ENCODE assay signal across 10 cellular contexts in genomic region chr20:32448306-32449056, GRCh38.
DNase-seq lines count a peak whose midpoint lies in the region; ATAC-seq lines count a peak whose summit lies in the region.
"Had no signal": no experiment of that assay in that cellular context is flagged by ENCODE, and none has a peak within 500 bp of the region (broad histone marks: within the 10 kb centered on the region; RNA-seq: fewer than 3 reads in every experiment).

No MANE protein-coding gene starts in this region.

- ATAC-seq in activated naive CD8-positive, alpha-beta T cell treated with anti-CD3 and anti-CD28 coated beads, Interleukin-2, amount 10 ng/mL, durations not matched to agents 7 days and 5 days (ENCODE audit: low read depth), result no peak
- no peak for ATAC-seq in stimulated activated naive B cell treated with anti-CD40 and anti-IgM and Interleukin-4, amounts not matched to agents 10 μg/mL and 1 μg/mL and 100 μg/mL, for 72 hours (replicated peaks)
- ATAC-seq in GM18511 (IDR thresholded peaks at IDR 0.05; ENCODE audit: unreplicated experiment), result no peak

- no peak overlapping the region for H3K4ac ChIP-seq in mesenchymal stem cell (ENCODE audit: low read depth in 1 of 2, low read length in 2 of 2)

- no peaks in the 10 kb centered on the region for H3K9me3 Mint-ChIP-seq in activated CD4-positive, alpha-beta memory T cell treated with anti-CD3 and anti-CD28 coated beads for 36 hours
- H3K9me3 Mint-ChIP-seq in activated CD4-positive, alpha-beta memory T cell treated with anti-CD3 and anti-CD28 coated beads, Interleukin-2, amount 10 ng/mL, durations not matched to agents 7 days and 5 days, result no peaks in the 10 kb centered on the region
- H3K9me3 Mint-ChIP-seq in activated naive CD8-positive, alpha-beta T cell treated with anti-CD3 and anti-CD28 coated beads, Interleukin-2, amount 10 ng/mL, durations not matched to agents 7 days and 5 days, result no peaks in the 10 kb centered on the region
- H3K9me3 Mint-ChIP-seq in stimulated activated naive B cell treated with anti-CD40 and anti-IgM and Interleukin-4, amounts not matched to agents 10 μg/mL and 1 μg/mL and 100 μg/mL, for 72 hours, result no peaks in the 10 kb centered on the region

- DNase-seq in activated CD4-positive, alpha-beta memory T cell treated with anti-CD3 and anti-CD28 coated beads for 36 hours, result no peak
- DNase-seq in activated CD4-positive, alpha-beta memory T cell treated with anti-CD3 and anti-CD28 coated beads, Interleukin-2, amount 10 ng/mL, durations not matched to agents 7 days and 5 days, result no peak
- no peak for DNase-seq in activated naive CD8-positive, alpha-beta T cell treated with anti-CD3 and anti-CD28 coated beads, Interleukin-2, amount 10 ng/mL, durations not matched to agents 7 days and 5 days
- DNase-seq in mesenchymal stem cell (no peak), NCI-H146 (lab: John Stamatoyannopoulos, UW) (no peak), COLO668 (lab: John Stamatoyannopoulos, UW; ENCODE audit: unreplicated experiment) (no peak)
- no peak for DNase-seq in stimulated activated naive B cell treated with anti-CD40 and anti-IgM and Interleukin-4, amounts not matched to agents 10 μg/mL and 1 μg/mL and 100 μg/mL, for 72 hours
- DNase-seq: DMS53, NCI-H446 treated with DMSO at 0.1 percent for 48 hours had no signal

- peak overlapping the region; percentile 32 for H4K8ac ChIP-seq in mesenchymal stem cell (ENCODE audit: low read length)

- H3K79me1 ChIP-seq in mesenchymal stem cell (replicated peaks; ENCODE audit: low read length, poor library complexity, severe bottlenecking), result peaks cover 35% of the 10 kb centered on the region

- H3K4me3 Mint-ChIP-seq in activated CD4-positive, alpha-beta memory T cell treated with anti-CD3 and anti-CD28 coated beads for 36 hours, result no peak overlapping the region
- no peak overlapping the region for H3K4me3 Mint-ChIP-seq in activated CD4-positive, alpha-beta memory T cell treated with anti-CD3 and anti-CD28 coated beads, Interleukin-2, amount 10 ng/mL, durations not matched to agents 7 days and 5 days
- no peak overlapping the region for H3K4me3 Mint-ChIP-seq in activated naive CD8-positive, alpha-beta T cell treated with anti-CD3 and anti-CD28 coated beads, Interleukin-2, amount 10 ng/mL, durations not matched to agents 7 days and 5 days
- H3K4me3 Mint-ChIP-seq in stimulated activated naive B cell treated with anti-CD40 and anti-IgM and Interleukin-4, amounts not matched to agents 10 μg/mL and 1 μg/mL and 100 μg/mL, for 72 hours, result no peak overlapping the region

- 92% methylated on average over 13 of the region's 13 CpGs for WGBS in mesenchymal stem cell

- intact Hi-C loops in activated CD4-positive, alpha-beta memory T cell treated with anti-CD3 and anti-CD28 coated beads for 36 hours (cut with micrococcal nuclease), result no loop called here

- H2BK120ac ChIP-seq in mesenchymal stem cell (ENCODE audit: low read depth, low read length), result no peak overlapping the region

- no peak overlapping the region for H2AFZ ChIP-seq in mesenchymal stem cell (ENCODE audit: low read depth, low read length)

- no peak overlapping the region for H3K4me2 ChIP-seq in mesenchymal stem cell (ENCODE audit: low read length, poor library complexity, severe bottlenecking)

- POLR2A ChIA-PET in activated CD4-positive, alpha-beta memory T cell treated with anti-CD3 and anti-CD28 coated beads for 36 hours (lab: Charles Lee), result interaction anchor here (0.7 kb wide), 1 partner anchor 115 kb away, joined by 3 read pairs; no protein-coding TSS in a partner anchor
- POLR2A ChIA-PET in activated CD4-positive, alpha-beta memory T cell treated with anti-CD3 and anti-CD28 coated beads, Interleukin-2, amount 10 ng/mL, durations not matched to agents 7 days and 5 days (lab: Charles Lee), result interaction anchor here (1.0 kb wide), 1 partner anchor 8 kb away, joined by 3 read pairs; no protein-coding TSS in a partner anchor
- POLR2A ChIA-PET in activated naive CD8-positive, alpha-beta T cell treated with anti-CD3 and anti-CD28 coated beads, Interleukin-2, amount 10 ng/mL, durations not matched to agents 7 days and 5 days (lab: Charles Lee), result interaction anchor here (1.2 kb wide), 1 partner anchor 12 kb away, joined by 4 read pairs; no protein-coding TSS in a partner anchor

- peaks cover 9% of the 10 kb centered on the region for H3K4me1 Mint-ChIP-seq in activated CD4-positive, alpha-beta memory T cell treated with anti-CD3 and anti-CD28 coated beads for 36 hours (ENCODE audit: low read depth)
- peaks cover 7% of the 10 kb centered on the region for H3K4me1 Mint-ChIP-seq in activated CD4-positive, alpha-beta memory T cell treated with anti-CD3 and anti-CD28 coated beads, Interleukin-2, amount 10 ng/mL, durations not matched to agents 7 days and 5 days
- H3K4me1 Mint-ChIP-seq in activated naive CD8-positive, alpha-beta T cell treated with anti-CD3 and anti-CD28 coated beads, Interleukin-2, amount 10 ng/mL, durations not matched to agents 7 days and 5 days, result peaks cover 10% of the 10 kb centered on the region
- H3K4me1 Mint-ChIP-seq in stimulated activated naive B cell treated with anti-CD40 and anti-IgM and Interleukin-4, amounts not matched to agents 10 μg/mL and 1 μg/mL and 100 μg/mL, for 72 hours, result peaks cover 28 to 30% of the 10 kb centered on the region in 2 donors

- peaks cover 5% of the 10 kb centered on the region for H3K36me3 Mint-ChIP-seq in activated CD4-positive, alpha-beta memory T cell treated with anti-CD3 and anti-CD28 coated beads for 36 hours
- H3K36me3 Mint-ChIP-seq in activated CD4-positive, alpha-beta memory T cell treated with anti-CD3 and anti-CD28 coated beads, Interleukin-2, amount 10 ng/mL, durations not matched to agents 7 days and 5 days (ENCODE audit: low read depth), result peaks cover 11% of the 10 kb centered on the region
- peaks cover 11% of the 10 kb centered on the region for H3K36me3 Mint-ChIP-seq in activated naive CD8-positive, alpha-beta T cell treated with anti-CD3 and anti-CD28 coated beads, Interleukin-2, amount 10 ng/mL, durations not matched to agents 7 days and 5 days
- H3K36me3 Mint-ChIP-seq in stimulated activated naive B cell treated with anti-CD40 and anti-IgM and Interleukin-4, amounts not matched to agents 10 μg/mL and 1 μg/mL and 100 μg/mL, for 72 hours, result peaks cover 5 to 22% of the 10 kb centered on the region in 2 donors

- H3K4me1 ChIP-seq in mesenchymal stem cell (ENCODE audit: control insufficient read depth, insufficient read depth, low read depth, low read length), result peaks cover 20% of the 10 kb centered on the region

- CTCF ChIA-PET in activated CD4-positive, alpha-beta memory T cell treated with anti-CD3 and anti-CD28 coated beads for 36 hours (lab: Charles Lee), result interaction anchor here (1.0 kb wide), 1 partner anchor 204 kb away, joined by 4 read pairs; no protein-coding TSS in a partner anchor
- CTCF ChIA-PET in activated CD4-positive, alpha-beta memory T cell treated with anti-CD3 and anti-CD28 coated beads, Interleukin-2, amount 10 ng/mL, durations not matched to agents 7 days and 5 days (lab: Charles Lee), result interaction anchor here (0.5 kb wide), 1 partner anchor 269 kb away, joined by 6 read pairs; no protein-coding TSS in a partner anchor

- no peaks in the 10 kb centered on the region for H3K9me3 ChIP-seq in mesenchymal stem cell (ENCODE audit: control insufficient read depth, low read length)

- no peak overlapping the region for H3K14ac ChIP-seq in mesenchymal stem cell (ENCODE audit: low read length in 2 of 2)

- H2BK15ac ChIP-seq in mesenchymal stem cell (ENCODE audit: low read depth, poor library complexity, severe bottlenecking), result no peak overlapping the region

- no peak overlapping the region for H4K91ac ChIP-seq in mesenchymal stem cell (ENCODE audit: low read length)

- H2BK5ac ChIP-seq in mesenchymal stem cell (ENCODE audit: low read depth, low read length, poor library complexity, severe bottlenecking), result no peak overlapping the region

- no peak overlapping the region for H3K27ac ChIP-seq in mesenchymal stem cell (ENCODE audit: low read length, poor library complexity, severe bottlenecking)

- H3K27me3 ChIP-seq in mesenchymal stem cell (ENCODE audit: control insufficient read depth in 1 of 2, insufficient read depth in 1 of 2, low read length in 2 of 2), result no peaks in the 10 kb centered on the region

- peak overlapping the region; percentile 32 for H3K9ac ChIP-seq in mesenchymal stem cell (ENCODE audit: low read length)

- H3K23ac ChIP-seq in mesenchymal stem cell (ENCODE audit: low read length in 2 of 2), result no peak overlapping the region

- no peak overlapping the region for H2BK12ac ChIP-seq in mesenchymal stem cell (ENCODE audit: low read length in 2 of 2)

- no peak overlapping the region for H3K4me3 ChIP-seq in mesenchymal stem cell (ENCODE audit: insufficient read depth in 1 of 2, low read depth in 1 of 2, low read length in 2 of 2)

- H3K27ac Mint-ChIP-seq in activated CD4-positive, alpha-beta memory T cell treated with anti-CD3 and anti-CD28 coated beads for 36 hours, result peak overlapping the region; percentile 36
- no peak overlapping the region for H3K27ac Mint-ChIP-seq in activated CD4-positive, alpha-beta memory T cell treated with anti-CD3 and anti-CD28 coated beads, Interleukin-2, amount 10 ng/mL, durations not matched to agents 7 days and 5 days
- H3K27ac Mint-ChIP-seq in activated naive CD8-positive, alpha-beta T cell treated with anti-CD3 and anti-CD28 coated beads, Interleukin-2, amount 10 ng/mL, durations not matched to agents 7 days and 5 days, result peak overlapping the region; percentile 30
- peak overlapping the region; percentile 84 for H3K27ac Mint-ChIP-seq in stimulated activated naive B cell treated with anti-CD40 and anti-IgM and Interleukin-4, amounts not matched to agents 10 μg/mL and 1 μg/mL and 100 μg/mL, for 72 hours

- H2AK5ac ChIP-seq in mesenchymal stem cell (ENCODE audit: low read length, severe bottlenecking), result no peak overlapping the region

- peaks cover 85 to 91% of the 10 kb centered on the region in 2 experiments for H3K36me3 ChIP-seq in mesenchymal stem cell (ENCODE audit: control insufficient read depth in 1 of 2, insufficient read depth in 2 of 2, low read depth in 1 of 2, low read length in 2 of 2)

- no peak overlapping the region for H3K18ac ChIP-seq in mesenchymal stem cell (ENCODE audit: low read depth in 1 of 2, low read length in 2 of 2)

- no peaks in the 10 kb centered on the region for H3K27me3 Mint-ChIP-seq in activated CD4-positive, alpha-beta memory T cell treated with anti-CD3 and anti-CD28 coated beads for 36 hours
- no peaks in the 10 kb centered on the region for H3K27me3 Mint-ChIP-seq in activated CD4-positive, alpha-beta memory T cell treated with anti-CD3 and anti-CD28 coated beads, Interleukin-2, amount 10 ng/mL, durations not matched to agents 7 days and 5 days
- H3K27me3 Mint-ChIP-seq in activated naive CD8-positive, alpha-beta T cell treated with anti-CD3 and anti-CD28 coated beads, Interleukin-2, amount 10 ng/mL, durations not matched to agents 7 days and 5 days, result no peaks in the 10 kb centered on the region
- no peaks in the 10 kb centered on the region for H3K27me3 Mint-ChIP-seq in stimulated activated naive B cell treated with anti-CD40 and anti-IgM and Interleukin-4, amounts not matched to agents 10 μg/mL and 1 μg/mL and 100 μg/mL, for 72 hours
